In genomic region chr12:47758584-47758833, GRCh38 we compare ENCODE assay signal across 10 cellular contexts. TPM values are rescaled to one million over a fixed set of nuclear protein-coding genes. Genes with fewer than 3 reads are reported as not detected.
A peak's percentile ranks its signal among the peaks of the same experiment; 100 is the strongest.
DNase-seq lines count a peak whose midpoint lies in the region; ATAC-seq and TF ChIP-seq lines count a peak whose summit lies in the region.
"Had no signal": no experiment of that assay in that cellular context is flagged by ENCODE, and none has a peak within 500 bp of the region (broad histone marks: within the 10 kb centered on the region; RNA-seq: fewer than 3 reads in every experiment).

No MANE protein-coding gene starts in this region.

- H3K27me3 Mint-ChIP-seq in glutamatergic neuron (ENCODE audit: unreplicated experiment), result peaks cover 7% of the 10 kb centered on the region

- no peak overlapping the region for H3K27ac ChIP-seq in WERI-Rb-1
- peak overlapping the region; percentile 50 to 90 (median 78) for H3K27ac ChIP-seq in gastrocnemius medialis

- H3K27ac Mint-ChIP-seq in glutamatergic neuron (ENCODE audit: unreplicated experiment), result no peak overlapping the region

- H3K4me1 Mint-ChIP-seq in glutamatergic neuron (ENCODE audit: low read depth, unreplicated experiment), result peaks cover 11% of the 10 kb centered on the region

- H3K4me3 Mint-ChIP-seq in glutamatergic neuron (ENCODE audit: unreplicated experiment), result peak overlapping the region; percentile 20

- H3K27me3 ChIP-seq in WERI-Rb-1 (ENCODE audit: insufficient read depth, low read depth, severe bottlenecking), result no peaks in the 10 kb centered on the region
- H3K27me3 ChIP-seq in gastrocnemius medialis, result no peaks in the 10 kb centered on the region

- peaks cover 21 to 27% of the 10 kb centered on the region in 2 donors for H3K4me1 ChIP-seq in gastrocnemius medialis

- no peaks in the 10 kb centered on the region for H3K36me3 Mint-ChIP-seq in glutamatergic neuron (ENCODE audit: unreplicated experiment)

- H3K4me3 ChIP-seq in GM12875 (ENCODE audit: low read depth, low read length) (peak overlapping the region; percentile 42), WERI-Rb-1 (ENCODE audit: low read depth, low read length) (peak overlapping the region; percentile 65), gastrocnemius medialis (peak overlapping the region; percentile 62 to 91 (median 72))

- peaks cover 5% of the 10 kb centered on the region for H3K9me3 Mint-ChIP-seq in glutamatergic neuron (ENCODE audit: unreplicated experiment)

- intact Hi-C loops in gastrocnemius medialis (cut with DNase I; ENCODE audit: low total_unique reads), result loop anchor here (2.0 to 5.0 kb wide), 2 partner anchors 16 to 41 kb away; no protein-coding TSS in a partner anchor

- in situ Hi-C loops in gastrocnemius medialis (cut with MboI; ENCODE audit: low sequenced_read_pairs in 4 of 4), result no loop called here

- TF ChIP-seq POLR2A in gastrocnemius medialis (IDR thresholded peaks at IDR 0.05), result peak in 1 of 2 donors; percentile 12

- H3K9me3 ChIP-seq in WERI-Rb-1 (ENCODE audit: severe bottlenecking), result no peaks in the 10 kb centered on the region
- H3K9me3 ChIP-seq in gastrocnemius medialis, result no peaks in the 10 kb centered on the region

- ATAC-seq in gastrocnemius medialis (no peak), HG03097 (IDR thresholded peaks at IDR 0.05; ENCODE audit: low FRiP score, unreplicated experiment) (no peak), GM21515 (IDR thresholded peaks at IDR 0.05; ENCODE audit: unreplicated experiment) (no peak)

- no peak for TF ChIP-seq CTCF in GM12875 (IDR thresholded peaks at IDR 0.05; ENCODE audit: borderline replicate concordance, insufficient read depth, low read depth, low read length)
- no peak for TF ChIP-seq CTCF in WERI-Rb-1 (IDR thresholded peaks at IDR 0.05; ENCODE audit: low read depth, low read length)
- no peak for TF ChIP-seq CTCF in glutamatergic neuron (IDR thresholded peaks at IDR 0.05; ENCODE audit: partially characterized antibody, unreplicated experiment)
- no peak for TF ChIP-seq CTCF in gastrocnemius medialis (IDR thresholded peaks at IDR 0.05 in 4 of 5, conservative IDR thresholded peaks at IDR 0.05 in 1 of 5)

- H3K36me3 ChIP-seq in WERI-Rb-1 (no peaks in the 10 kb centered on the region), gastrocnemius medialis (no peaks in the 10 kb centered on the region)

- DNase-seq in WERI-Rb-1 (no peak), glutamatergic neuron (no peak), gastrocnemius medialis (no peak), DMS 273 (lab: John Stamatoyannopoulos, UW; ENCODE audit: unreplicated experiment) (no peak)
- DNase-seq in activated effector memory CD4-positive, alpha-beta T cell treated with anti-CD3 and anti-CD28 coated beads, Interleukin-2, amount 50 U/mL, for 16 hours, result no peak

RNA-seq across cellular contexts. Expression of gene RAPGEF3, which starts 0.2 kb away (rescaled TPM):
- 0.81 TPM for total RNA-seq in glutamatergic neuron (ENCODE audit: unreplicated experiment)
- total RNA-seq in gastrocnemius medialis, result 10 to 100 TPM; 17.0 to 27.0 (median 22.3) TPM

RNA-seq across cellular contexts. Expression of gene SLC48A1, which starts 14.5 kb away (rescaled TPM):
- total RNA-seq in glutamatergic neuron (ENCODE audit: unreplicated experiment) (15.7 TPM), gastrocnemius medialis (10 to 100 TPM; 28.3 to 62.6 (median 45.6) TPM)

RNA-seq across cellular contexts. Expression of gene ENDOU, which starts 33.2 kb away (rescaled TPM):
- not detected for total RNA-seq in glutamatergic neuron (ENCODE audit: unreplicated experiment)
- total RNA-seq in gastrocnemius medialis, result under 1 TPM in 1 of 4 donors, not detected in 3; 0.16 TPM
- total RNA-seq: myocyte; T-helper 1 cell treated with Interleukin-12 subunit alpha and Interleukin-12 subunit beta and Interleukin-4 antibody, amounts not matched to agents 30 ng/mL and 1 ng/mL, for 36 hours had no signal

RNA-seq across cellular contexts. Expression of gene RPAP3, which starts 52.7 kb away (rescaled TPM):
- total RNA-seq in glutamatergic neuron (ENCODE audit: unreplicated experiment), result 29.5 TPM
- 10 to 100 TPM; 15.1 to 24.8 (median 20.5) TPM for total RNA-seq in gastrocnemius medialis
